Comparison of ENCODE assay signal across 22 cellular contexts in genomic region chr1:53145051-53145600, GRCh38. TPM values are rescaled to one million over a fixed set of nuclear protein-coding genes. Genes with fewer than 3 reads are reported as not detected.
A peak's percentile ranks its signal among the peaks of the same experiment; 100 is the strongest.
DNase-seq lines count a peak whose midpoint lies in the region; ATAC-seq and TF ChIP-seq lines count a peak whose summit lies in the region.
"Had no signal": no experiment of that assay in that cellular context is flagged by ENCODE, and none has a peak within 500 bp of the region (broad histone marks: within the 10 kb centered on the region; RNA-seq: fewer than 3 reads in every experiment).

No MANE protein-coding gene starts in this region.

- DNase-seq in cardiac muscle cell (ENCODE audit: low read depth in 1 of 2, low spot score in 1 of 2), result no peak
- no peak for DNase-seq in heart right ventricle
- DNase-seq in endodermal cell, result no peak
- no peak for DNase-seq in osteocyte (ENCODE audit: extremely low spot score, unreplicated experiment)
- DNase-seq in uterus, result no peak
- DNase-seq in NCI-H524 (lab: John Stamatoyannopoulos, UW), result no peak
- DNase-seq in hypothalamus (lab: John Stamatoyannopoulos, UW), result no peak
- DNase-seq in NCI-H748 treated with DMSO at 0.1 percent for 48 hours (lab: John Stamatoyannopoulos, UW), result no peak
- DNase-seq: activated CD4-positive, alpha-beta T cell treated with anti-CD3 and anti-CD28 coated beads, Interleukin-2, amount 50 U/mL, for 4 hours; activated naive CD4-positive, alpha-beta T cell treated with Interleukin-2 at 50 U/mL for 16 hours; activated T-cell treated with anti-CD3 and anti-CD28 coated beads for 4 hours; CD4-positive, CD25-positive, alpha-beta regulatory T cell; colonic mucosa; MG63; NCI-H1694; NK-92 treated with Interleukin-12 subunit alpha and Interleukin-12 subunit beta, amount 100 ng/mL, for 24 hours; T-helper 1 cell had no signal

- H3K4me1 Mint-ChIP-seq in endodermal cell, result peaks cover 41% of the 10 kb centered on the region
- peaks cover 28% of the 10 kb centered on the region for H3K4me1 Mint-ChIP-seq in osteocyte (ENCODE audit: unreplicated experiment)

- 84 to 93% methylated on average over 11 of the region's 11 CpGs for WGBS in heart right ventricle, 2 donors
- WGBS in endodermal cell (ENCODE audit: insufficient coverage in 1 of 2, insufficient read length in 1 of 2), 2 experiments, result 83 to 88% methylated on average over 8 to 11 of the region's 11 CpGs

- H3K4me3 ChIP-seq in cardiac muscle cell (no peak overlapping the region), heart right ventricle (no peak overlapping the region), endodermal cell (ENCODE audit: low read length) (no peak overlapping the region), uterus (no peak overlapping the region)
- H3K4me3 ChIP-seq: ascending aorta, colonic mucosa, MG63, thoracic aorta had no signal

- H3K4me3 Mint-ChIP-seq in endodermal cell (no peak overlapping the region), osteocyte (ENCODE audit: unreplicated experiment) (no peak overlapping the region)
- H3K4me3 Mint-ChIP-seq: CD4-positive, CD25-positive, alpha-beta regulatory T cell had no signal

- H3K9me3 Mint-ChIP-seq in endodermal cell, result no peaks in the 10 kb centered on the region
- no peaks in the 10 kb centered on the region for H3K9me3 Mint-ChIP-seq in osteocyte (ENCODE audit: unreplicated experiment)

- TF ChIP-seq POLR2A in uterus (IDR thresholded peaks at IDR 0.05), result no peak

- H3K4me1 ChIP-seq in cardiac muscle cell (ENCODE audit: low read depth) (peaks cover 16% of the 10 kb centered on the region), heart right ventricle (peaks cover 0 to 62% (median 15%) of the 10 kb centered on the region in 9 donors), endodermal cell (ENCODE audit: control insufficient read depth, insufficient read depth, low read length) (peaks cover 17% of the 10 kb centered on the region), uterus (no peaks in the 10 kb centered on the region)
- H3K4me1 ChIP-seq: ascending aorta, colonic mucosa, parathyroid adenoma had no signal

- H3K9me3 ChIP-seq in cardiac muscle cell (ENCODE audit: low read depth) (no peaks in the 10 kb centered on the region), heart right ventricle (no peaks in the 10 kb centered on the region), endodermal cell (ENCODE audit: control insufficient read depth, low read length) (no peaks in the 10 kb centered on the region), uterus (no peaks in the 10 kb centered on the region)
- H3K9me3 ChIP-seq: ascending aorta, colonic mucosa, MG63, thoracic aorta had no signal

- H3K27ac Mint-ChIP-seq in endodermal cell (peak overlapping the region; percentile 4), osteocyte (ENCODE audit: unreplicated experiment) (peak overlapping the region; percentile 98)
- H3K27ac Mint-ChIP-seq: CD4-positive, CD25-positive, alpha-beta regulatory T cell had no signal

- H3K27me3 Mint-ChIP-seq in endodermal cell (ENCODE audit: insufficient read depth) (peaks cover 4% of the 10 kb centered on the region), osteocyte (ENCODE audit: unreplicated experiment) (no peaks in the 10 kb centered on the region)
- H3K27me3 Mint-ChIP-seq: CD4-positive, CD25-positive, alpha-beta regulatory T cell had no signal

- H3K27me3 ChIP-seq in cardiac muscle cell (no peaks in the 10 kb centered on the region), heart right ventricle (no peaks in the 10 kb centered on the region), endodermal cell (ENCODE audit: control insufficient read depth, insufficient read depth, low read length, poor library complexity, severe bottlenecking) (no peaks in the 10 kb centered on the region), uterus (no peaks in the 10 kb centered on the region)
- H3K27me3 ChIP-seq: ascending aorta, colonic mucosa, MG63 had no signal

- H3K27ac ChIP-seq in cardiac muscle cell, result peak overlapping the region; percentile 99
- peak overlapping the region in 2 of 10 donors; percentile 74 to 81 for H3K27ac ChIP-seq in heart right ventricle
- H3K27ac ChIP-seq in endodermal cell (ENCODE audit: low read depth, low read length), result no peak overlapping the region
- peak overlapping the region; percentile 83 to 87 for H3K27ac ChIP-seq in uterus
- H3K27ac ChIP-seq: parathyroid adenoma had no signal

- TF ChIP-seq CTCF in cardiac muscle cell (IDR thresholded peaks at IDR 0.05; ENCODE audit: low read depth, low read length) (no peak), heart right ventricle (IDR thresholded peaks at IDR 0.05) (no peak), endodermal cell (conservative IDR thresholded peaks at IDR 0.05) (no peak), osteocyte (IDR thresholded peaks at IDR 0.05) (no peak), uterus (IDR thresholded peaks at IDR 0.05) (no peak)

- intact Hi-C loops in heart right ventricle (cut with DNase I) (no loop called here), uterus (cut with DNase I; ENCODE audit: low total_unique reads) (no loop called here)

- ATAC-seq in heart right ventricle, result no peak

- no peak overlapping the region for H3K9ac ChIP-seq in endodermal cell (ENCODE audit: extremely low read depth, low read length, poor library complexity, severe bottlenecking)
- H3K9ac ChIP-seq: parathyroid adenoma had no signal

- H3K36me3 Mint-ChIP-seq in endodermal cell (ENCODE audit: low read depth) (no peaks in the 10 kb centered on the region), osteocyte (ENCODE audit: unreplicated experiment) (no peaks in the 10 kb centered on the region)
- H3K36me3 Mint-ChIP-seq: CD4-positive, CD25-positive, alpha-beta regulatory T cell had no signal

- no peaks in the 10 kb centered on the region for H3K36me3 ChIP-seq in cardiac muscle cell
- no peaks in the 10 kb centered on the region for H3K36me3 ChIP-seq in heart right ventricle
- H3K36me3 ChIP-seq in endodermal cell (ENCODE audit: control insufficient read depth, insufficient read depth, low read length), result no peaks in the 10 kb centered on the region
- H3K36me3 ChIP-seq in uterus, result no peaks in the 10 kb centered on the region
- H3K36me3 ChIP-seq: ascending aorta, colonic mucosa, MG63, thoracic aorta had no signal

RNA-seq across cellular contexts. Expression of gene SLC1A7, which starts 2.7 kb away (rescaled TPM):
- total RNA-seq in cardiac muscle cell, result not detected in 2 replicates
- polyA plus RNA-seq in cardiac muscle cell, result 0.15 TPM in 1 of 2 replicates, not detected in the other
- 1 to 10 TPM in 1 of 10 donors, under 1 TPM in 9; 0.12 to 2.0 (median 0.42) TPM for total RNA-seq in heart right ventricle
- under 1 TPM; 0.04 to 0.66 TPM for polyA plus RNA-seq in heart right ventricle
- total RNA-seq in endodermal cell, result 1 to 10 TPM; 1.7 to 2.3 TPM
- not detected for polyA plus RNA-seq in endodermal cell (2013, experiment 1 of 2)
- polyA plus RNA-seq in endodermal cell (2013, experiment 2 of 2), result 0.12 TPM
- not detected in 2 replicates for total RNA-seq in osteocyte
- total RNA-seq in uterus, result under 1 TPM in 1 of 4 donors, not detected in 3; 0.24 TPM
- total RNA-seq: ascending aorta; CD4-positive, CD25-positive, alpha-beta regulatory T cell; endothelial cell of umbilical vein; frontal cortex had no signal
- polyA plus RNA-seq: CD4-positive, CD25-positive, alpha-beta regulatory T cell; endothelial cell of umbilical vein had no signal

RNA-seq across cellular contexts. Expression of gene CPT2, which starts 51.5 kb away (rescaled TPM):
- total RNA-seq in cardiac muscle cell, result 47.1 and 60.8 TPM in 2 replicates
- 52.3 and 60.1 TPM in 2 replicates for polyA plus RNA-seq in cardiac muscle cell
- total RNA-seq in heart right ventricle, result 10 to 100 TPM; 29.3 to 48.7 (median 37.5) TPM
- polyA plus RNA-seq in heart right ventricle, result 10 to 100 TPM; 10.3 to 12.2 TPM
- 10 to 100 TPM; 28.7 to 31.3 TPM for total RNA-seq in endodermal cell
- 18.8 TPM for polyA plus RNA-seq in endodermal cell (2013, experiment 1 of 2)
- 19.3 TPM for polyA plus RNA-seq in endodermal cell (2013, experiment 2 of 2)
- total RNA-seq in osteocyte, result 15.6 and 16.6 TPM in 2 replicates
- total RNA-seq in uterus, result 10 to 100 TPM in 2 of 4 donors, 1 to 10 TPM in 2; 2.4 to 83.3 (median 10.2) TPM
